Comparison of ENCODE assay signal across 20 cellular contexts in genomic region chr10:7243139-7243538, GRCh38.
A peak's percentile ranks its signal among the peaks of the same experiment; 100 is the strongest.
DNase-seq lines count a peak whose midpoint lies in the region; ATAC-seq, FAIRE-seq and TF ChIP-seq lines count a peak whose summit lies in the region.
"Had no signal": no experiment of that assay in that cellular context is flagged by ENCODE, and none has a peak within 500 bp of the region (broad histone marks: within the 10 kb centered on the region; RNA-seq: fewer than 3 reads in every experiment).

No MANE protein-coding gene starts in this region.

- no peak for TF ChIP-seq POLR2A in spleen (IDR thresholded peaks at IDR 0.05)

- 73 to 98% (median 90%) methylated on average over 6 of the region's 6 CpGs for WGBS in spleen, 5 donors

- peak; percentile 35 for FAIRE-seq in GM19239 (lab: Jason Lieb, UNC)

- no peaks in the 10 kb centered on the region for H3K9me3 Mint-ChIP-seq in activated CD8-positive, alpha-beta T cell treated with anti-CD3 and anti-CD28 coated beads, Interleukin-2, amount 10 ng/mL, durations not matched to agents 7 days and 5 days (ENCODE audit: insufficient read depth)
- peaks cover 3% of the 10 kb centered on the region for H3K9me3 Mint-ChIP-seq in activated CD8-positive, alpha-beta T cell treated with anti-CD3 and anti-CD28 coated beads for 36 hours
- no peaks in the 10 kb centered on the region for H3K9me3 Mint-ChIP-seq in memory B cell
- H3K9me3 Mint-ChIP-seq in stimulated activated naive CD8-positive, alpha-beta T cell treated with anti-CD3 and anti-CD28 coated beads, Interleukin-15, amount 100 ng/mL, for 72 hours, result peaks cover 8 to 9% of the 10 kb centered on the region in 2 donors

- H3K36me3 ChIP-seq in spleen, result peaks cover 0 to 85% (median 29%) of the 10 kb centered on the region in 6 donors
- H3K36me3 ChIP-seq: SJCRH30 had no signal

- peak overlapping the region in 2 of 8 donors; percentile 60 to 66 for H3K27ac ChIP-seq in spleen
- H3K27ac ChIP-seq: SJCRH30 had no signal

- peaks cover 0 to 36% (median 17%) of the 10 kb centered on the region in 6 donors for H3K4me1 ChIP-seq in spleen
- H3K4me1 ChIP-seq: SJCRH30 had no signal

- peaks cover 59% of the 10 kb centered on the region for H3K4me1 Mint-ChIP-seq in activated CD8-positive, alpha-beta T cell treated with anti-CD3 and anti-CD28 coated beads, Interleukin-2, amount 10 ng/mL, durations not matched to agents 7 days and 5 days (ENCODE audit: low read depth)
- peaks cover 41% of the 10 kb centered on the region for H3K4me1 Mint-ChIP-seq in activated CD8-positive, alpha-beta T cell treated with anti-CD3 and anti-CD28 coated beads for 36 hours (ENCODE audit: low read depth)
- peaks cover 8% of the 10 kb centered on the region for H3K4me1 Mint-ChIP-seq in memory B cell
- peaks cover 47% of the 10 kb centered on the region for H3K4me1 Mint-ChIP-seq in stimulated activated naive CD8-positive, alpha-beta T cell treated with anti-CD3 and anti-CD28 coated beads, Interleukin-15, amount 100 ng/mL, for 72 hours

- peak overlapping the region; percentile 9 for H3K27ac Mint-ChIP-seq in activated CD8-positive, alpha-beta T cell treated with anti-CD3 and anti-CD28 coated beads, Interleukin-2, amount 10 ng/mL, durations not matched to agents 7 days and 5 days
- H3K27ac Mint-ChIP-seq in activated CD8-positive, alpha-beta T cell treated with anti-CD3 and anti-CD28 coated beads for 36 hours, result no peak overlapping the region
- H3K27ac Mint-ChIP-seq in memory B cell, result peak overlapping the region; percentile 76
- no peak overlapping the region for H3K27ac Mint-ChIP-seq in stimulated activated naive CD8-positive, alpha-beta T cell treated with anti-CD3 and anti-CD28 coated beads, Interleukin-15, amount 100 ng/mL, for 72 hours

- no peaks in the 10 kb centered on the region for H3K9me3 ChIP-seq in spleen
- H3K9me3 ChIP-seq: SJCRH30 had no signal

- TF ChIP-seq CTCF in activated CD8-positive, alpha-beta T cell treated with anti-CD3 and anti-CD28 coated beads for 36 hours (IDR thresholded peaks at IDR 0.05), result no peak
- no peak for TF ChIP-seq CTCF in spleen (IDR thresholded peaks at IDR 0.05 in 8 of 11, conservative IDR thresholded peaks at IDR 0.05 in 3 of 11)

- no peak overlapping the region for H3K4me3 Mint-ChIP-seq in activated CD8-positive, alpha-beta T cell treated with anti-CD3 and anti-CD28 coated beads, Interleukin-2, amount 10 ng/mL, durations not matched to agents 7 days and 5 days
- no peak overlapping the region for H3K4me3 Mint-ChIP-seq in activated CD8-positive, alpha-beta T cell treated with anti-CD3 and anti-CD28 coated beads for 36 hours
- H3K4me3 Mint-ChIP-seq in memory B cell, result no peak overlapping the region
- H3K4me3 Mint-ChIP-seq in stimulated activated naive CD8-positive, alpha-beta T cell treated with anti-CD3 and anti-CD28 coated beads, Interleukin-15, amount 100 ng/mL, for 72 hours, result no peak overlapping the region

- H3K4me3 ChIP-seq in spleen, result no peak overlapping the region
- H3K4me3 ChIP-seq: SJCRH30 had no signal

- no peak for ATAC-seq in activated CD8-positive, alpha-beta T cell treated with anti-CD3 and anti-CD28 coated beads, Interleukin-2, amount 10 ng/mL, durations not matched to agents 7 days and 5 days
- no peak for ATAC-seq in activated CD8-positive, alpha-beta T cell treated with anti-CD3 and anti-CD28 coated beads for 36 hours
- ATAC-seq in memory B cell (ENCODE audit: low read depth), result no peak
- ATAC-seq in stimulated activated naive CD8-positive, alpha-beta T cell treated with anti-CD3 and anti-CD28 coated beads, Interleukin-15, amount 100 ng/mL, for 72 hours, result no peak
- no peak for ATAC-seq in HG03442 (IDR thresholded peaks at IDR 0.05; ENCODE audit: unreplicated experiment)
- ATAC-seq: HCT116, PC-3, Right ventricle myocardium inferior, SK-N-SH treated with all-trans-retinoic acid at 6 μM for 48 hours had no signal

- intact Hi-C loops in activated CD8-positive, alpha-beta T cell treated with anti-CD3 and anti-CD28 coated beads for 36 hours (cut with micrococcal nuclease), result no loop called here
- intact Hi-C loops in spleen (cut with DNase I; ENCODE audit: low total_unique reads), result no loop called here

- no peaks in the 10 kb centered on the region for H3K27me3 ChIP-seq in spleen (replicated peaks in 1 of 7)
- H3K27me3 ChIP-seq: SJCRH30 had no signal

- CTCF ChIA-PET in activated CD8-positive, alpha-beta T cell treated with anti-CD3 and anti-CD28 coated beads, Interleukin-2, amount 10 ng/mL, durations not matched to agents 7 days and 5 days (lab: Charles Lee), result interaction anchor here (1.1 to 1.8 kb wide), 7 partner anchors 9 to 323 kb away, joined by 3 to 6 read pairs (median 5); no protein-coding TSS in a partner anchor
- CTCF ChIA-PET in activated CD8-positive, alpha-beta T cell treated with anti-CD3 and anti-CD28 coated beads for 36 hours (lab: Charles Lee), result interaction anchor here (1.1 kb wide), 1 partner anchor 16 kb away, joined by 3 read pairs; no protein-coding TSS in a partner anchor

- H3K36me3 Mint-ChIP-seq in activated CD8-positive, alpha-beta T cell treated with anti-CD3 and anti-CD28 coated beads, Interleukin-2, amount 10 ng/mL, durations not matched to agents 7 days and 5 days (ENCODE audit: low read depth), result peaks cover 77% of the 10 kb centered on the region
- H3K36me3 Mint-ChIP-seq in activated CD8-positive, alpha-beta T cell treated with anti-CD3 and anti-CD28 coated beads for 36 hours (ENCODE audit: low read depth), result peaks cover 51% of the 10 kb centered on the region
- H3K36me3 Mint-ChIP-seq in memory B cell, result peaks cover 13% of the 10 kb centered on the region

- POLR2A ChIA-PET in activated CD8-positive, alpha-beta T cell treated with anti-CD3 and anti-CD28 coated beads, Interleukin-2, amount 10 ng/mL, durations not matched to agents 7 days and 5 days (lab: Charles Lee), result interaction anchor here (1.0 kb wide), 1 partner anchor 15 kb away, joined by 5 read pairs; no protein-coding TSS in a partner anchor
- POLR2A ChIA-PET in activated CD8-positive, alpha-beta T cell treated with anti-CD3 and anti-CD28 coated beads for 36 hours (lab: Charles Lee), result interaction anchor here (0.7 to 1.2 kb wide), 2 partner anchors 12 to 16 kb away, joined by 4 to 8 read pairs; no protein-coding TSS in a partner anchor

- no peak for DNase-seq in activated CD8-positive, alpha-beta T cell treated with anti-CD3 and anti-CD28 coated beads, Interleukin-2, amount 10 ng/mL, durations not matched to agents 7 days and 5 days
- DNase-seq in activated CD8-positive, alpha-beta T cell treated with anti-CD3 and anti-CD28 coated beads for 36 hours, result no peak
- DNase-seq in GM19239 (ENCODE audit: insufficient read length, low spot score), result no peak
- DNase-seq in memory B cell (ENCODE audit: low spot score in 2 of 2), result no peak
- peak; percentile 71 for DNase-seq in spleen
- DNase-seq in stimulated activated naive CD8-positive, alpha-beta T cell treated with anti-CD3 and anti-CD28 coated beads, Interleukin-15, amount 100 ng/mL, for 72 hours, result no peak
- DNase-seq in activated CD4-positive, alpha-beta T cell treated with anti-CD3 and anti-CD28 coated beads, Interleukin-2, amount 50 U/mL, for 4 hours, result no peak
- DNase-seq: IMR-90, KG1, NCI-H2029, NCI-H2171, NCI-H226, NCI-H510A, NCI-H69, PC-3, SJCRH30 had no signal

- H3K27me3 Mint-ChIP-seq in activated CD8-positive, alpha-beta T cell treated with anti-CD3 and anti-CD28 coated beads, Interleukin-2, amount 10 ng/mL, durations not matched to agents 7 days and 5 days (ENCODE audit: low read depth), result no peaks in the 10 kb centered on the region
- H3K27me3 Mint-ChIP-seq in activated CD8-positive, alpha-beta T cell treated with anti-CD3 and anti-CD28 coated beads for 36 hours, result no peaks in the 10 kb centered on the region
- H3K27me3 Mint-ChIP-seq in memory B cell, result no peaks in the 10 kb centered on the region
- no peaks in the 10 kb centered on the region for H3K27me3 Mint-ChIP-seq in stimulated activated naive CD8-positive, alpha-beta T cell treated with anti-CD3 and anti-CD28 coated beads, Interleukin-15, amount 100 ng/mL, for 72 hours

Comparison
In these comparisons a context has a peak if more than half of its experiments do, and no peak if none do; other contexts are left out.
1. H3K27ac Mint-ChIP-seq: peak in activated CD8-positive, alpha-beta T cell treated with anti-CD3 and anti-CD28 coated beads, Interleukin-2, amount 10 ng/mL, durations not matched to agents 7 days and 5 days (single experiment) and memory B cell (single experiment); none in activated CD8-positive, alpha-beta T cell treated with anti-CD3 and anti-CD28 coated beads for 36 hours (single experiment) and stimulated activated naive CD8-positive, alpha-beta T cell treated with anti-CD3 and anti-CD28 coated beads, Interleukin-15, amount 100 ng/mL, for 72 hours (0 of 2).